Comparison of ENCODE assay signal across 10 cellular contexts in genomic region chr19:6061420-6062130, GRCh38. TPM values are rescaled to one million over a fixed set of nuclear protein-coding genes. Genes with fewer than 3 reads are reported as not detected.
A peak's percentile ranks its signal among the peaks of the same experiment; 100 is the strongest.
DNase-seq lines count a peak whose midpoint lies in the region; ATAC-seq lines count a peak whose summit lies in the region.
"Had no signal": no experiment of that assay in that cellular context is flagged by ENCODE, and none has a peak within 500 bp of the region (broad histone marks: within the 10 kb centered on the region; RNA-seq: fewer than 3 reads in every experiment).

No MANE protein-coding gene starts in this region.

- H3K9me2 ChIP-seq in GM23248 (ENCODE audit: insufficient read depth), result no peaks in the 10 kb centered on the region

- 53 to 55% methylated on average over 14 of the region's 14 CpGs for WGBS in GM23248 (ENCODE audit: low coverage in 1 of 2, low lambda C conversion rate in 2 of 2, missing lambda C conversion rate in 2 of 2), 2 experiments

- in situ Hi-C loops in GM23248 (cut with MboI) (no loop called here), ACHN (cut with HindIII; ENCODE audit: low pct_ligation_motif_present, low pct_unique_long_range_greater_than_20kb, low sequenced_read_pairs) (no loop called here)

- no peak for ATAC-seq in GM18873 (IDR thresholded peaks at IDR 0.05; ENCODE audit: low FRiP score, unreplicated experiment)

- no peaks in the 10 kb centered on the region for H3K27me3 ChIP-seq in GM23248 (replicated peaks; ENCODE audit: insufficient read depth)
- no peaks in the 10 kb centered on the region for H3K27me3 ChIP-seq in layer of hippocampus (ENCODE audit: control insufficient read depth, insufficient read depth, low read length)
- H3K27me3 ChIP-seq in skeletal muscle tissue (ENCODE audit: control insufficient read depth in 3 of 3, insufficient read depth in 3 of 3, low read length in 3 of 3), result peaks cover 0 to 14% (median 2%) of the 10 kb centered on the region in 3 donors

- peaks cover 32% of the 10 kb centered on the region for H3F3A ChIP-seq in GM23248 (ENCODE audit: insufficient read depth)

- peak overlapping the region; percentile 45 for H3K27ac ChIP-seq in GM23248
- H3K27ac ChIP-seq in layer of hippocampus (ENCODE audit: low read depth, low read length), result peak overlapping the region; percentile 72
- peak overlapping the region; percentile 79 for H3K27ac ChIP-seq in skeletal muscle tissue (ENCODE audit: low read depth, low read length)

- peaks cover 1% of the 10 kb centered on the region for H3K36me3 Mint-ChIP-seq in activated T-helper 1 cell treated with anti-CD3 and anti-CD28 coated beads, Interleukin-12 subunit alpha, Interleukin-12 subunit beta, Interleukin-2, Interleukin-4 antibody, amounts not matched to agents 30 ng/mL and 10 ng/mL and 1 ng/mL, durations not matched to agents 14 hours and 24 hours and 36 hours (ENCODE audit: low read depth)
- H3K36me3 Mint-ChIP-seq: brain had no signal

- no peaks in the 10 kb centered on the region for H4K20me1 ChIP-seq in GM23248 (ENCODE audit: insufficient read depth)

- H3K9ac ChIP-seq in GM23248, result peak overlapping the region; percentile 34
- no peak overlapping the region for H3K9ac ChIP-seq in skeletal muscle tissue (ENCODE audit: low read depth in 1 of 3, low read length in 3 of 3)

- intact Hi-C loops in activated T-helper 1 cell treated with anti-CD3 and anti-CD28 coated beads, Interleukin-12 subunit alpha, Interleukin-12 subunit beta, Interleukin-2, Interleukin-4 antibody, amounts not matched to agents 30 ng/mL and 10 ng/mL and 1 ng/mL, durations not matched to agents 14 hours and 24 hours and 36 hours (cut with micrococcal nuclease), result no loop called here

- H3K79me2 ChIP-seq in GM23248 (ENCODE audit: insufficient read depth), result peaks cover 10% of the 10 kb centered on the region; the same call in 1 of the 2 replicates

- DNase-seq in GM23248, result no peak
- DNase-seq in activated T-helper 1 cell treated with anti-CD3 and anti-CD28 coated beads, Interleukin-12 subunit alpha, Interleukin-12 subunit beta, Interleukin-2, Interleukin-4 antibody, amounts not matched to agents 30 ng/mL and 10 ng/mL and 1 ng/mL, durations not matched to agents 14 hours and 24 hours and 36 hours (ENCODE audit: low spot score), result no peak
- no peak for DNase-seq in NCI-H2107 (lab: John Stamatoyannopoulos, UW)
- DNase-seq in NCI-H146 (lab: John Stamatoyannopoulos, UW), result no peak
- DNase-seq in ACHN, result no peak
- DNase-seq: NCI-H82 had no signal

- H3K9me3 ChIP-seq in GM23248 (ENCODE audit: low read depth) (no peaks in the 10 kb centered on the region), skeletal muscle tissue (ENCODE audit: control insufficient read depth in 3 of 3, low read length in 3 of 3) (no peaks in the 10 kb centered on the region)

- no peaks in the 10 kb centered on the region for H3K36me3 ChIP-seq in GM23248 (ENCODE audit: low read depth)
- H3K36me3 ChIP-seq in skeletal muscle tissue (ENCODE audit: control insufficient read depth in 3 of 3, insufficient read depth in 3 of 3, low read length in 3 of 3), result no peaks in the 10 kb centered on the region

- H3K4me3 Mint-ChIP-seq in activated T-helper 1 cell treated with anti-CD3 and anti-CD28 coated beads, Interleukin-12 subunit alpha, Interleukin-12 subunit beta, Interleukin-2, Interleukin-4 antibody, amounts not matched to agents 30 ng/mL and 10 ng/mL and 1 ng/mL, durations not matched to agents 14 hours and 24 hours and 36 hours, result no peak overlapping the region
- H3K4me3 Mint-ChIP-seq: brain had no signal

- H2AFZ ChIP-seq in GM23248, result no peak overlapping the region

- no peak overlapping the region for H3K4me3 ChIP-seq in GM23248
- H3K4me3 ChIP-seq in skeletal muscle tissue (ENCODE audit: low read length in 3 of 3), result no peak overlapping the region

- H3K4me2 ChIP-seq in GM23248 (ENCODE audit: unreplicated experiment), result no peak overlapping the region

- H3K4me1 Mint-ChIP-seq in activated T-helper 1 cell treated with anti-CD3 and anti-CD28 coated beads, Interleukin-12 subunit alpha, Interleukin-12 subunit beta, Interleukin-2, Interleukin-4 antibody, amounts not matched to agents 30 ng/mL and 10 ng/mL and 1 ng/mL, durations not matched to agents 14 hours and 24 hours and 36 hours (ENCODE audit: low read depth), result peaks cover 42% of the 10 kb centered on the region

- H3K9me3 Mint-ChIP-seq in activated T-helper 1 cell treated with anti-CD3 and anti-CD28 coated beads, Interleukin-12 subunit alpha, Interleukin-12 subunit beta, Interleukin-2, Interleukin-4 antibody, amounts not matched to agents 30 ng/mL and 10 ng/mL and 1 ng/mL, durations not matched to agents 14 hours and 24 hours and 36 hours, result no peaks in the 10 kb centered on the region

- H3K27me3 Mint-ChIP-seq in activated T-helper 1 cell treated with anti-CD3 and anti-CD28 coated beads, Interleukin-12 subunit alpha, Interleukin-12 subunit beta, Interleukin-2, Interleukin-4 antibody, amounts not matched to agents 30 ng/mL and 10 ng/mL and 1 ng/mL, durations not matched to agents 14 hours and 24 hours and 36 hours (ENCODE audit: insufficient read depth), result no peaks in the 10 kb centered on the region

- H3K4me1 ChIP-seq in GM23248 (ENCODE audit: insufficient read depth) (peaks cover 48% of the 10 kb centered on the region), skeletal muscle tissue (ENCODE audit: control insufficient read depth in 3 of 3, insufficient read depth in 3 of 3, low read length in 3 of 3) (peaks cover 48 to 63% (median 61%) of the 10 kb centered on the region in 3 donors)

- peak overlapping the region; percentile 65 for H3K27ac Mint-ChIP-seq in activated T-helper 1 cell treated with anti-CD3 and anti-CD28 coated beads, Interleukin-12 subunit alpha, Interleukin-12 subunit beta, Interleukin-2, Interleukin-4 antibody, amounts not matched to agents 30 ng/mL and 10 ng/mL and 1 ng/mL, durations not matched to agents 14 hours and 24 hours and 36 hours

RNA-seq across cellular contexts. Expression of gene RFX2, which starts 48.7 kb away (rescaled TPM):
- 10.2 and 13.1 TPM in 2 replicates for total RNA-seq in GM23248 (2014; rRNA removed; shearing (Covaris generic))
- polyA plus RNA-seq in GM23248 (2016; fragmentation: Nextera tagmentation; extraction: Ambion mirVana), result 11.3 and 11.7 TPM in 2 replicates
- total RNA-seq in activated T-helper 1 cell treated with anti-CD3 and anti-CD28 coated beads, Interleukin-12 subunit alpha, Interleukin-12 subunit beta, Interleukin-2, Interleukin-4 antibody, amounts not matched to agents 30 ng/mL and 10 ng/mL and 1 ng/mL, durations not matched to agents 14 hours and 24 hours and 36 hours, result 9.2 and 10.2 TPM in 2 replicates
- total RNA-seq in skeletal muscle tissue, result 5.2 TPM
